8 cellular contexts compared by ENCODE assay signal in genomic region chr5:10856646-10857332, GRCh38.
DNase-seq lines count a peak whose midpoint lies in the region; TF ChIP-seq lines count a peak whose summit lies in the region.

No MANE protein-coding gene starts in this region.

- no peak overlapping the region for H3K4me3 ChIP-seq in NB4 (ENCODE audit: low read depth, low read length)
- H3K4me3 ChIP-seq in right atrium auricular region, result peak overlapping the region in 1 of 2 donors; percentile 28

- no peaks in the 10 kb centered on the region for H3K9me3 ChIP-seq in right atrium auricular region

- CTCF ChIA-PET in activated naive CD4-positive, alpha-beta T cell treated with anti-CD3 and anti-CD28 coated beads for 36 hours (lab: Charles Lee), result interaction anchor here (0.6 to 1.3 kb wide), 7 partner anchors 10 to 550 kb away, joined by 3 to 5 read pairs (median 4); no protein-coding TSS in a partner anchor

- TF ChIP-seq POLR2A in NB4 (IDR thresholded peaks at IDR 0.05; ENCODE audit: extremely low read depth, insufficient read length), result no peak

- H3K27ac ChIP-seq in right atrium auricular region, result no peak overlapping the region

- H3K27me3 ChIP-seq in right atrium auricular region, result no peaks in the 10 kb centered on the region

- TF ChIP-seq CTCF in NB4 (IDR thresholded peaks at IDR 0.05; ENCODE audit: low read depth, low read length) (peak; percentile 87), right atrium auricular region (IDR thresholded peaks at IDR 0.05) (peak; percentile 73 to 86)

- no peak overlapping the region for H3K4me3 Mint-ChIP-seq in activated naive CD4-positive, alpha-beta T cell treated with anti-CD3 and anti-CD28 coated beads for 36 hours

- H3K36me3 ChIP-seq in right atrium auricular region, result no peaks in the 10 kb centered on the region

- H3K27ac Mint-ChIP-seq in activated naive CD4-positive, alpha-beta T cell treated with anti-CD3 and anti-CD28 coated beads for 36 hours, result no peak overlapping the region

- intact Hi-C loops in activated naive CD4-positive, alpha-beta T cell treated with anti-CD3 and anti-CD28 coated beads for 36 hours (cut with micrococcal nuclease), result loop anchor here (5.0 kb wide), 1 partner anchor 159 kb away; no protein-coding TSS in a partner anchor

- H3K27me3 Mint-ChIP-seq in activated naive CD4-positive, alpha-beta T cell treated with anti-CD3 and anti-CD28 coated beads for 36 hours (ENCODE audit: low read depth), result peaks cover 13% of the 10 kb centered on the region

- H3K4me1 Mint-ChIP-seq in activated naive CD4-positive, alpha-beta T cell treated with anti-CD3 and anti-CD28 coated beads for 36 hours (ENCODE audit: low read depth), result peaks cover 2% of the 10 kb centered on the region

- no peaks in the 10 kb centered on the region for H3K36me3 Mint-ChIP-seq in activated naive CD4-positive, alpha-beta T cell treated with anti-CD3 and anti-CD28 coated beads for 36 hours (ENCODE audit: low read depth)

- peak; percentile 56 for DNase-seq in NCI-H82 (lab: John Stamatoyannopoulos, UW)
- no peak for DNase-seq in NCI-H82 treated with DMSO at 0.1 percent for 48 hours (lab: John Stamatoyannopoulos, UW; ENCODE audit: unreplicated experiment)
- DNase-seq in NB4 (ENCODE audit: low read depth), result peak; percentile 73
- DNase-seq in activated naive CD4-positive, alpha-beta T cell treated with anti-CD3 and anti-CD28 coated beads for 36 hours, result peak; percentile 21
- peak; percentile 71 for DNase-seq in right atrium auricular region (ENCODE audit: low spot score)
- peak; percentile 80 for DNase-seq in renal cortical epithelial cell (ENCODE audit: low read depth)
- DNase-seq in NK-92 (lab: John Stamatoyannopoulos, UW; ENCODE audit: unreplicated experiment), result no peak
- DNase-seq in LoVo (ENCODE audit: low spot score), result no peak

- H3K9me3 Mint-ChIP-seq in activated naive CD4-positive, alpha-beta T cell treated with anti-CD3 and anti-CD28 coated beads for 36 hours, result no peaks in the 10 kb centered on the region

- H3K4me1 ChIP-seq in right atrium auricular region, result peaks cover 0 to 16% of the 10 kb centered on the region in 2 donors

Comparison
In these comparisons a context has a peak if more than half of its experiments do, and no peak if none do; other contexts are left out.
1. DNase-seq: peak in NCI-H82 (single experiment), NB4 (single experiment), activated naive CD4-positive, alpha-beta T cell treated with anti-CD3 and anti-CD28 coated beads for 36 hours (single experiment), right atrium auricular region (single experiment) and renal cortical epithelial cell (single experiment); none in NCI-H82 treated with DMSO at 0.1 percent for 48 hours (single experiment), NK-92 (single experiment) and LoVo (single experiment).